Comparison of ENCODE assay signal across 19 cellular contexts in genomic region chr5:6574111-6574510, GRCh38.
"Had no signal": no experiment of that assay in that cellular context is flagged by ENCODE, and none has a peak within 500 bp of the region (broad histone marks: within the 10 kb centered on the region; RNA-seq: fewer than 3 reads in every experiment).

No MANE protein-coding gene starts in this region.

- DNase-seq: cerebellar nuclear complex; cortex of kidney; effector CD4-positive, alpha-beta T cell; foreskin fibroblast; left cardiac atrium; left lung; lower lobe of right lung; natural killer cell; occipital lobe; ovary; right lobe of liver; small intestine; stimulated activated CD4-positive, alpha-beta T cell treated with anti-CD3 and anti-CD28 coated beads, Interleukin-15, amount 100 ng/mL, for 24 hours; stimulated activated CD4-positive, alpha-beta T cell treated with anti-CD3 and anti-CD28 coated beads, Interleukin-2, amount 100 ng/mL, for 48 hours; stimulated activated naive B cell treated with anti-CD40 and anti-IgM and Interleukin-4, amounts not matched to agents 10 μg/mL and 1 μg/mL and 100 μg/mL, for 72 hours had no signal

- H3K27ac ChIP-seq: left lung, lower lobe of right lung, ovary, right lobe of liver, thoracic aorta, tibial nerve, upper lobe of left lung had no signal

- H3K36me3 ChIP-seq: gastrocnemius medialis, left lung, lower lobe of right lung, ovary, right lobe of liver, thoracic aorta, tibial nerve, upper lobe of left lung had no signal

- ATAC-seq: left lung had no signal

- H3K9me3 ChIP-seq: gastrocnemius medialis, left lung, lower lobe of right lung, ovary, right lobe of liver, thoracic aorta, tibial nerve, upper lobe of left lung had no signal

- H3K4me1 ChIP-seq: left lung, lower lobe of right lung, tibial nerve, upper lobe of left lung had no signal

- H3K27me3 ChIP-seq: gastrocnemius medialis, ovary, right lobe of liver, tibial nerve, upper lobe of left lung had no signal

- H3K4me3 ChIP-seq: gastrocnemius medialis, left lung, lower lobe of right lung, ovary, right lobe of liver, thoracic aorta, tibial nerve, upper lobe of left lung had no signal
